In the genomic region with DNA sequence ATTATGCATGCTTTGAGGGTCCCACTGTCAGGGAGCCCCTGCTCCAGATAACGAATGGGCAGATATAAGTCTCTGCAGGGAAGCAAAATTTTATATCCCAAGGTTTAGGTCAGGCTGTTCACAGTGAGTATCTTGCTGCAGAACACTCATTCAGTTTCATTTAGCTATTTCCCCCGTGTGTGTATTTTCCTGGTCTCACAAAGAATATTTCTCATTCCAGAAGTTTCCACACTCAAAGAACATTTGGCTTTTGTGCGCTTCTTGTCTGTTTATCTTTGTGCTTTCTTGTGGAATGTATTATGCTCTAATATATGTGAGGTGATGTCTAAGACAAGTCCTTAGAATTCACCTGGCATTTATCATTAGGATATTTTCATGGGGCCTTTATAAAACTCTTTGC, we compare ENCODE assay signal across 24 cellular contexts.
"Had no signal": no experiment of that assay in that cellular context is flagged by ENCODE, and none has a peak within 500 bp of the region (broad histone marks: within the 10 kb centered on the region; RNA-seq: fewer than 3 reads in every experiment).

No MANE protein-coding gene starts in this region.

- H3K9me3 ChIP-seq: breast epithelium had no signal

- H3K27ac ChIP-seq: breast epithelium, KMS-11, SK-N-MC, VCaP had no signal

- H3K27me3 ChIP-seq: breast epithelium had no signal

- H3K9me3 Mint-ChIP-seq: activated CD4-positive, alpha-beta memory T cell treated with anti-CD3 and anti-CD28 coated beads, Interleukin-2, amount 10 ng/mL, durations not matched to agents 7 days and 5 days; activated CD4-positive, alpha-beta T cell treated with anti-CD3 and anti-CD28 coated beads, Interleukin-2, amount 10 ng/mL, durations not matched to agents 7 days and 5 days; activated naive CD4-positive, alpha-beta T cell treated with anti-CD3 and anti-CD28 coated beads, Interleukin-2, amount 50 U/mL, for 24 hours; activated T-helper 2 cell treated with anti-CD3 and anti-CD28 coated beads, Interferon-gamma antibody, Interleukin-2, Interleukin-4, amounts not matched to agents 10 μg/mL and 5 μg/mL and 100 μg/mL, durations not matched to agents 14 hours and 24 hours and 36 hours had no signal

- H3K4me3 Mint-ChIP-seq: activated CD4-positive, alpha-beta memory T cell treated with anti-CD3 and anti-CD28 coated beads, Interleukin-2, amount 10 ng/mL, durations not matched to agents 7 days and 5 days; activated CD4-positive, alpha-beta T cell treated with anti-CD3 and anti-CD28 coated beads, Interleukin-2, amount 10 ng/mL, durations not matched to agents 7 days and 5 days; activated naive CD4-positive, alpha-beta T cell treated with anti-CD3 and anti-CD28 coated beads, Interleukin-2, amount 50 U/mL, for 24 hours had no signal

- H3K36me3 Mint-ChIP-seq: activated naive CD4-positive, alpha-beta T cell treated with anti-CD3 and anti-CD28 coated beads, Interleukin-2, amount 50 U/mL, for 24 hours had no signal

- H3K36me3 ChIP-seq: breast epithelium had no signal

- H3K4me2 ChIP-seq: KMS-11 had no signal

- H3K27ac Mint-ChIP-seq: activated CD4-positive, alpha-beta memory T cell treated with anti-CD3 and anti-CD28 coated beads, Interleukin-2, amount 10 ng/mL, durations not matched to agents 7 days and 5 days; activated CD4-positive, alpha-beta T cell treated with anti-CD3 and anti-CD28 coated beads, Interleukin-2, amount 10 ng/mL, durations not matched to agents 7 days and 5 days; activated naive CD4-positive, alpha-beta T cell treated with anti-CD3 and anti-CD28 coated beads, Interleukin-2, amount 50 U/mL, for 24 hours; activated T-helper 2 cell treated with anti-CD3 and anti-CD28 coated beads, Interferon-gamma antibody, Interleukin-2, Interleukin-4, amounts not matched to agents 10 μg/mL and 5 μg/mL and 100 μg/mL, durations not matched to agents 14 hours and 24 hours and 36 hours had no signal

- H3K9ac ChIP-seq: KMS-11 had no signal

- H3K27me3 Mint-ChIP-seq: activated CD4-positive, alpha-beta memory T cell treated with anti-CD3 and anti-CD28 coated beads, Interleukin-2, amount 10 ng/mL, durations not matched to agents 7 days and 5 days had no signal

- H3K4me3 ChIP-seq: breast epithelium, SK-N-MC had no signal

- DNase-seq: activated CD4-positive, alpha-beta memory T cell treated with anti-CD3 and anti-CD28 coated beads, Interleukin-2, amount 10 ng/mL, durations not matched to agents 7 days and 5 days; activated CD4-positive, alpha-beta T cell treated with anti-CD3 and anti-CD28 coated beads, Interleukin-2, amount 10 ng/mL, durations not matched to agents 7 days and 5 days; activated CD4-positive, CD25-positive, alpha-beta regulatory T cell; activated T-cell treated with anti-CD3 and anti-CD28 coated beads for 4 hours; activated T-cell treated with anti-CD3 and anti-CD28 coated beads, Interleukin-2, amount 50 U/mL, for 48 hours; caudate nucleus; MV-4-11; NCI-H1092 treated with DMSO at 0.1 percent for 48 hours; NCI-H1417 treated with DMSO at 0.1 percent for 48 hours; NCI-H1694; NCI-H2029; NCI-H2107; NCI-H2171 treated with DMSO at 0.1 percent for 48 hours; NCI-H345; NCI-H510A; NCI-H526 treated with DMSO at 0.1 percent for 48 hours; NCI-H82; T-helper 1 cell had no signal

- H3K4me1 Mint-ChIP-seq: activated CD4-positive, alpha-beta memory T cell treated with anti-CD3 and anti-CD28 coated beads, Interleukin-2, amount 10 ng/mL, durations not matched to agents 7 days and 5 days; activated CD4-positive, alpha-beta T cell treated with anti-CD3 and anti-CD28 coated beads, Interleukin-2, amount 10 ng/mL, durations not matched to agents 7 days and 5 days; activated naive CD4-positive, alpha-beta T cell treated with anti-CD3 and anti-CD28 coated beads, Interleukin-2, amount 50 U/mL, for 24 hours had no signal

- H3K4me1 ChIP-seq: breast epithelium had no signal
